In the genomic region with DNA sequence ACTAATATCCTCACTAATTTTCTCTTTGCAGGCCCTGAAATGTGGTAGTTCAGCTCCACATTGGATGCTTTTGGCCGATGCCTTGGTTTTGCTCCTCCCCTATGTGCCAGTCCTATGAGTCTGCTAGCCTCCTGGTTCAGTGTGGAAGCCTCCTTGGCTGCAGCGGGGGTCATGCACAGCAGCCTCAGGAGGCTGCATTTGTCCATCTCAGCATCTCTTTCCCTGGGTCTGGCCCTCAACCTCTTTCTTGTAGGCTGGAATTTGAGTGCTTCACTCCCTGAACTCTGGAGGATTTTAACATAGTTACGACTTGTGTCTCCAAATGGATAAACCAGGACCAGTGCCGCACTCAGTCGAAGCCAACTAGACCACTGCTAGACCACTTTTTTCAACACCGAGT, we compare ENCODE assay signal across 24 cellular contexts. TPM values are rescaled to one million over a fixed set of nuclear protein-coding genes. Genes with fewer than 3 reads are reported as not detected.
"Had no signal": no experiment of that assay in that cellular context is flagged by ENCODE, and none has a peak within 500 bp of the region (broad histone marks: within the 10 kb centered on the region; RNA-seq: fewer than 3 reads in every experiment).

No MANE protein-coding gene starts in this region.

- DNase-seq: activated CD4-positive, alpha-beta T cell treated with anti-CD3 and anti-CD28 coated beads for 4 hours; activated CD4-positive, alpha-beta T cell treated with anti-CD3 and anti-CD28 coated beads, Interleukin-2, amount 50 U/mL, for 4 hours; activated CD8-positive, alpha-beta memory T cell treated with anti-CD3 and anti-CD28 coated beads, Interleukin-2, amount 10 ng/mL, durations not matched to agents 7 days and 5 days; activated CD8-positive, alpha-beta T cell treated with anti-CD3 and anti-CD28 coated beads, Interleukin-2, amount 10 ng/mL, durations not matched to agents 7 days and 5 days; activated gamma-delta T cell; activated naive CD4-positive, alpha-beta T cell treated with anti-CD3 and anti-CD28 coated beads for 36 hours; activated T-cell treated with anti-CD3 and anti-CD28 coated beads, Interleukin-2, amount 50 U/mL, for 4 hours; body of pancreas; Karpas-422; MM.1S; NCI-H1436; NCI-H1694 treated with DMSO at 0.1 percent for 48 hours; NCI-H345; NCI-H510A; NK-92 treated with Interleukin-12 subunit alpha and Interleukin-12 subunit beta, amount 100 ng/mL, for 24 hours; OCI-M1; SIG-M5; T-helper 1 cell; WERI-Rb-1 had no signal

- H3K9me3 Mint-ChIP-seq: activated naive CD4-positive, alpha-beta T cell treated with anti-CD3 and anti-CD28 coated beads for 36 hours; activated T-cell treated with anti-CD3 and anti-CD28 coated beads, Interleukin-2, amount 50 U/mL, for 4 hours; central memory CD8-positive, alpha-beta T cell had no signal

- ATAC-seq: activated CD8-positive, alpha-beta memory T cell treated with anti-CD3 and anti-CD28 coated beads, Interleukin-2, amount 10 ng/mL, durations not matched to agents 7 days and 5 days; activated CD8-positive, alpha-beta T cell treated with anti-CD3 and anti-CD28 coated beads, Interleukin-2, amount 10 ng/mL, durations not matched to agents 7 days and 5 days; activated T-cell treated with anti-CD3 and anti-CD28 coated beads, Interleukin-2, amount 50 U/mL, for 4 hours; body of pancreas; K562 had no signal

- H3K4me3 ChIP-seq: ascending aorta, body of pancreas, K562 had no signal

- H3K4me1 ChIP-seq: body of pancreas had no signal

- H3K27me3 ChIP-seq: ascending aorta, body of pancreas had no signal

- H3K27ac ChIP-seq: body of pancreas, WERI-Rb-1 had no signal

- H3K36me3 ChIP-seq: ascending aorta, WERI-Rb-1 had no signal

- H3K27ac Mint-ChIP-seq: activated CD8-positive, alpha-beta memory T cell treated with anti-CD3 and anti-CD28 coated beads, Interleukin-2, amount 10 ng/mL, durations not matched to agents 7 days and 5 days; activated CD8-positive, alpha-beta T cell treated with anti-CD3 and anti-CD28 coated beads, Interleukin-2, amount 10 ng/mL, durations not matched to agents 7 days and 5 days; activated naive CD4-positive, alpha-beta T cell treated with anti-CD3 and anti-CD28 coated beads for 36 hours; activated naive CD8-positive, alpha-beta T cell had no signal

- H3K4me1 Mint-ChIP-seq: central memory CD8-positive, alpha-beta T cell had no signal

- H3K9me3 ChIP-seq: ascending aorta, body of pancreas had no signal

- H3K36me3 Mint-ChIP-seq: activated CD8-positive, alpha-beta memory T cell treated with anti-CD3 and anti-CD28 coated beads, Interleukin-2, amount 10 ng/mL, durations not matched to agents 7 days and 5 days; activated naive CD8-positive, alpha-beta T cell had no signal

- FAIRE-seq: K562, RCC 7860 had no signal

- H3K4me3 Mint-ChIP-seq: activated CD8-positive, alpha-beta memory T cell treated with anti-CD3 and anti-CD28 coated beads, Interleukin-2, amount 10 ng/mL, durations not matched to agents 7 days and 5 days; activated CD8-positive, alpha-beta T cell treated with anti-CD3 and anti-CD28 coated beads, Interleukin-2, amount 10 ng/mL, durations not matched to agents 7 days and 5 days; activated naive CD4-positive, alpha-beta T cell treated with anti-CD3 and anti-CD28 coated beads for 36 hours; activated naive CD8-positive, alpha-beta T cell; activated T-cell treated with anti-CD3 and anti-CD28 coated beads, Interleukin-2, amount 50 U/mL, for 4 hours; central memory CD8-positive, alpha-beta T cell had no signal

RNA-seq across cellular contexts. Expression of gene SCUBE2, which starts 34.9 kb away (rescaled TPM):
- total RNA-seq: activated CD8-positive, alpha-beta memory T cell treated with anti-CD3 and anti-CD28 coated beads, Interleukin-2, amount 10 ng/mL, durations not matched to agents 7 days and 5 days had no signal
